Comparison of ENCODE assay signal across 1 cellular context in the genomic region with DNA sequence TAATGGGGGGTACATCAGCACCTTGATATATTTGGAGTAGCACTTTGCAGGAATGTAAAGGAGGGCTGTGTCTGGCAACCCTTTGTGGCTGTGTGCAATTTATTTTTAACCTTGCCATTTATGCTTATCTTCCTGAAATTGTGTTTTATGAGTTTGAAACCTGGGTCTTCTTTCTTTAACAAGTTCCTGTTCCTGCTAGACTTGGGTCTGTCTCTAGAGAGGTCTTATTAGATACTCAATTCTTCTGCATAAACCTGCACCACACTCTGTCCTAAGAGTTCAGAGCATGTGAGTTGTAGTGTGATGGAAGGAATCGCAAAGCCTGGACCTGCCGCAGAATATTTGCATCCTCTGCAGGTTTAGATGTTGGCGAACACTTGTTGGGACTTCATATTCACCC.
TF ChIP-seq lines count a peak whose summit lies in the region.

No MANE protein-coding gene starts in this region.

TF ChIP-seq in GM12878, 131 proteins besides CTCF, POLR2A, EP300 and RAD21 (continued from another document):
- TF ChIP-seq, protein P1, sequence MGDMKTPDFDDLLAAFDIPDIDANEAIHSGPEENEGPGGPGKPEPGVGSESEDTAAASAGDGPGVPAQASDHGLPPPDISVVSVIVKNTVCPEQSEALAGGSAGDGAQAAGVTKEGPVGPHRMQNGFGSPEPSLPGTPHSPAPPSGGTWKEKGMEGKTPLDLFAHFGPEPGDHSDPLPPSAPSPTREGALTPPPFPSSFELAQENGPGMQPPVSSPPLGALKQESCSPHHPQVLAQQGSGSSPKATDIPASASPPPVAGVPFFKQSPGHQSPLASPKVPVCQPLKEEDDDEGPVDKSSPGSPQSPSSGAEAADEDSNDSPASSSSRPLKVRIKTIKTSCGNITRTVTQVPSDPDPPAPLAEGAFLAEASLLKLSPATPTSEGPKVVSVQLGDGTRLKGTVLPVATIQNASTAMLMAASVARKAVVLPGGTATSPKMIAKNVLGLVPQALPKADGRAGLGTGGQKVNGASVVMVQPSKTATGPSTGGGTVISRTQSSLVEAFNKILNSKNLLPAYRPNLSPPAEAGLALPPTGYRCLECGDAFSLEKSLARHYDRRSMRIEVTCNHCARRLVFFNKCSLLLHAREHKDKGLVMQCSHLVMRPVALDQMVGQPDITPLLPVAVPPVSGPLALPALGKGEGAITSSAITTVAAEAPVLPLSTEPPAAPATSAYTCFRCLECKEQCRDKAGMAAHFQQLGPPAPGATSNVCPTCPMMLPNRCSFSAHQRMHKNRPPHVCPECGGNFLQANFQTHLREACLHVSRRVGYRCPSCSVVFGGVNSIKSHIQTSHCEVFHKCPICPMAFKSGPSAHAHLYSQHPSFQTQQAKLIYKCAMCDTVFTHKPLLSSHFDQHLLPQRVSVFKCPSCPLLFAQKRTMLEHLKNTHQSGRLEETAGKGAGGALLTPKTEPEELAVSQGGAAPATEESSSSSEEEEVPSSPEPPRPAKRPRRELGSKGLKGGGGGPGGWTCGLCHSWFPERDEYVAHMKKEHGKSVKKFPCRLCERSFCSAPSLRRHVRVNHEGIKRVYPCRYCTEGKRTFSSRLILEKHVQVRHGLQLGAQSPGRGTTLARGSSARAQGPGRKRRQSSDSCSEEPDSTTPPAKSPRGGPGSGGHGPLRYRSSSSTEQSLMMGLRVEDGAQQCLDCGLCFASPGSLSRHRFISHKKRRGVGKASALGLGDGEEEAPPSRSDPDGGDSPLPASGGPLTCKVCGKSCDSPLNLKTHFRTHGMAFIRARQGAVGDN (IDR thresholded peaks at IDR 0.05) = no peak
- TF ChIP-seq TAF1 (IDR thresholded peaks at IDR 0.05; ENCODE audit: borderline replicate concordance, low read depth, low read length) (no peak), POLR2AphosphoS5 (IDR thresholded peaks at IDR 0.05; ENCODE audit: low read length) (no peak), ZBTB11 (CRISPR knock-in tag; IDR thresholded peaks at IDR 0.05) (no peak), IKZF2 (IDR thresholded peaks at IDR 0.05) (no peak)
